Comparison of ENCODE assay signal across 19 cellular contexts in the genomic region with DNA sequence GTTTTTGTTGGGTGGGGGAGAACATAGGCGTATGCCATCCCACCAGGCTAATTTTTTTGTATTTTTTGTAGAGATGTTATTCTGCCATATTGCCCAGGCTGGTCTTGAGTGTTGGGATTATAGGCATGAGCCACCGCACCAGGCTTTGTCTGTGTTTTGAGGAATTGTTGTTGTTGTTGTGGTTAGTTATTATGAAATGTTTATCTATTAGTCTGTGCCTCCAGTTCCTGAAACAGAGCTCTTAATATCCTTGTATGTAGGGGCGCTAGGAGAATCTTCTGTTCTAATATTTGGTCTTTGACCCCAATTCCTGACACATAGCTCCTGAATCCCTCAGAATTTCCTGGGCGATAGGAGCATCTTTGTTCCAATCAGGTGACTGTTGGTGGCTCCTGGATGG. TPM values are rescaled to one million over a fixed set of nuclear protein-coding genes. Genes with fewer than 3 reads are reported as not detected.
A peak's percentile ranks its signal among the peaks of the same experiment; 100 is the strongest.
DNase-seq lines count a peak whose midpoint lies in the region; ATAC-seq and TF ChIP-seq lines count a peak whose summit lies in the region.
"Had no signal": no experiment of that assay in that cellular context is flagged by ENCODE, and none has a peak within 500 bp of the region (broad histone marks: within the 10 kb centered on the region; RNA-seq: fewer than 3 reads in every experiment).

No MANE protein-coding gene starts in this region.

- H3K4me3 ChIP-seq in AG04450 (ENCODE audit: low read depth, low read length): no peak overlapping the region
- H3K4me3 ChIP-seq in BLaER1 treated with 17β-estradiol and CSF1 and Interleukin-3, amounts not matched to agents 10 nM and 100 nM: no peak overlapping the region
- no peak overlapping the region for H3K4me3 ChIP-seq in IMR-90 (ENCODE audit: insufficient read depth, low read depth, low read length)
- H3K4me3 ChIP-seq in mesendoderm (ENCODE audit: low read length): no peak overlapping the region
- no peak overlapping the region for H3K4me3 ChIP-seq in brain microvascular endothelial cell (ENCODE audit: low read depth, low read length)
- H3K4me3 ChIP-seq: GM12878, GM23338, HAP-1 had no signal

- dilution Hi-C loops in IMR-90 (cut with HindIII; ENCODE audit: low sequenced_read_pairs, unreplicated experiment): no loop called here

- TF ChIP-seq CTCF in AG04450 (IDR thresholded peaks at IDR 0.05; ENCODE audit: low read depth, low read length): no peak
- no peak for TF ChIP-seq CTCF in IMR-90 (conservative IDR thresholded peaks at IDR 0.05; ENCODE audit: low read depth, low read length)
- no peak for TF ChIP-seq CTCF in brain microvascular endothelial cell (IDR thresholded peaks at IDR 0.05; ENCODE audit: low read depth, low read length, missing control alignments)

- TF ChIP-seq RAD21 in IMR-90 (IDR thresholded peaks at IDR 0.05; ENCODE audit: low read length): no peak

- H3K14ac ChIP-seq in IMR-90 (replicated peaks; ENCODE audit: low read depth, low read length): no peak overlapping the region

- no peak overlapping the region for H2BK5ac ChIP-seq in IMR-90 (ENCODE audit: low read depth, low read length, poor library complexity, severe bottlenecking)
- H2BK5ac ChIP-seq in mesendoderm (ENCODE audit: low read length): no peak overlapping the region

- peaks cover 10 to 99% (median 71%) of the 10 kb centered on the region in 10 experiments for H3K4me1 ChIP-seq in BLaER1 treated with 17β-estradiol and CSF1 and Interleukin-3, amounts not matched to agents 10 nM and 100 nM
- H3K4me1 ChIP-seq in IMR-90 (ENCODE audit: control insufficient read depth, insufficient read depth, low read length): peaks cover 22% of the 10 kb centered on the region
- no peaks in the 10 kb centered on the region for H3K4me1 ChIP-seq in mesendoderm (ENCODE audit: control insufficient read depth, low read depth, low read length)
- H3K4me1 ChIP-seq: BE2C had no signal

- H3K56ac ChIP-seq in IMR-90 (ENCODE audit: extremely low read depth, insufficient read depth, low read length) (no peak overlapping the region), mesendoderm (ENCODE audit: low read length) (no peak overlapping the region)

- H3K23ac ChIP-seq in IMR-90 (ENCODE audit: low read depth, low read length): no peak overlapping the region
- H3K23ac ChIP-seq in mesendoderm (ENCODE audit: low read length): no peak overlapping the region

- H3K4ac ChIP-seq in IMR-90 (ENCODE audit: low read depth, low read length): peak overlapping the region; percentile 1
- H3K4ac ChIP-seq in mesendoderm (ENCODE audit: low read depth, low read length): peak overlapping the region; percentile 12

- WGBS in IMR-90 (ENCODE audit: extremely low coverage in 2 of 2, insufficient read length in 1 of 2), 2 experiments: no CpG with 5 or more reads among the region's 4 CpGs
- no CpG with 5 or more reads among the region's 4 CpGs for WGBS in mesendoderm (ENCODE audit: extremely low coverage, insufficient coverage, low lambda C conversion rate)

- H4K5ac ChIP-seq in IMR-90 (ENCODE audit: low read depth, low read length) (no peak overlapping the region), mesendoderm (ENCODE audit: low read length) (no peak overlapping the region)

- peaks cover 13% of the 10 kb centered on the region for H3K9me1 ChIP-seq in IMR-90 (ENCODE audit: insufficient read depth, low read length)

- H3K4me2 ChIP-seq in BLaER1 treated with 17β-estradiol and CSF1 and Interleukin-3, amounts not matched to agents 10 nM and 100 nM: peak overlapping the region in 7 of 11 experiments; percentile 11 to 94 (median 67); a peak in 13 of 22 replicates
- no peak overlapping the region for H3K4me2 ChIP-seq in IMR-90 (ENCODE audit: low read depth, low read length)
- no peak overlapping the region for H3K4me2 ChIP-seq in mesendoderm (ENCODE audit: low read length)
- H3K4me2 ChIP-seq: GM23338 had no signal

- H3K9ac ChIP-seq in BLaER1 treated with 17β-estradiol and CSF1 and Interleukin-3, amounts not matched to agents 10 nM and 100 nM: no peak overlapping the region; a peak in 2 of 22 replicates
- H3K9ac ChIP-seq in IMR-90 (ENCODE audit: low read depth, low read length): no peak overlapping the region
- no peak overlapping the region for H3K9ac ChIP-seq in mesendoderm (ENCODE audit: low read length)

- H3K79me1 ChIP-seq in IMR-90 (ENCODE audit: low read depth in 1 of 2, low read length in 2 of 2): peaks cover 0 to 17% of the 10 kb centered on the region in 2 experiments; a peak in 1 of 4 replicates
- no peaks in the 10 kb centered on the region for H3K79me1 ChIP-seq in mesendoderm (ENCODE audit: low read length)

- peak overlapping the region; percentile 69 for H2AK9ac ChIP-seq in IMR-90 (replicated peaks; ENCODE audit: low read depth, low read length, poor library complexity)

- H3K27ac ChIP-seq in AG04450 (ENCODE audit: low read depth, low read length): peak overlapping the region; percentile 2
- peak overlapping the region in 5 of 11 experiments; percentile 32 to 99 (median 72); a peak in 7 of 22 replicates for H3K27ac ChIP-seq in BLaER1 treated with 17β-estradiol and CSF1 and Interleukin-3, amounts not matched to agents 10 nM and 100 nM
- no peak overlapping the region for H3K27ac ChIP-seq in IMR-90 (ENCODE audit: insufficient read depth, low read length)
- no peak overlapping the region for H3K27ac ChIP-seq in mesendoderm (ENCODE audit: low read depth, low read length)
- H3K27ac ChIP-seq in brain microvascular endothelial cell: no peak overlapping the region

- no peak overlapping the region for H4K8ac ChIP-seq in IMR-90 (ENCODE audit: low read depth in 2 of 2, low read length in 2 of 2)
- no peak overlapping the region for H4K8ac ChIP-seq in mesendoderm (ENCODE audit: low read depth, low read length)

- H4K20me1 ChIP-seq in BLaER1 treated with 17β-estradiol and CSF1 and Interleukin-3, amounts not matched to agents 10 nM and 100 nM: no peaks in the 10 kb centered on the region
- H4K20me1 ChIP-seq in IMR-90 (ENCODE audit: insufficient read depth, low read length): no peaks in the 10 kb centered on the region

- no peaks in the 10 kb centered on the region for H3K36me3 ChIP-seq in BLaER1 treated with 17β-estradiol and CSF1 and Interleukin-3, amounts not matched to agents 10 nM and 100 nM
- H3K36me3 ChIP-seq in IMR-90 (ENCODE audit: control insufficient read depth, insufficient read depth, low read length) (no peaks in the 10 kb centered on the region), mesendoderm (ENCODE audit: control insufficient read depth, insufficient read depth, low read length) (no peaks in the 10 kb centered on the region), brain microvascular endothelial cell (replicated peaks) (no peaks in the 10 kb centered on the region)
- H3K36me3 ChIP-seq: BE2C, HAP-1 had no signal

- in situ Hi-C loops in IMR-90 (cut with MboI; ENCODE audit: low sequenced_read_pairs) (no loop called here), brain microvascular endothelial cell (cut with HindIII; ENCODE audit: low pct_ligation_motif_present, low sequenced_read_pairs) (no loop called here)

- peak overlapping the region; percentile 14 for H2BK20ac ChIP-seq in IMR-90 (ENCODE audit: low read depth, low read length)

- POLR2A ChIA-PET in AG04450 (lab: Yijun Ruan, JAX): no interaction called here
- POLR2A ChIA-PET in IMR-90 (lab: Charles Lee; ENCODE audit: unreplicated experiment): no interaction called here

- no peak for TF ChIP-seq POLR2A in IMR-90 (IDR thresholded peaks at IDR 0.05; ENCODE audit: low read depth, low read length)

- no peaks in the 10 kb centered on the region for H3K27me3 ChIP-seq in AG04450 (ENCODE audit: control insufficient read depth, insufficient read depth, low read length)
- peaks cover 0 to under 1% (median 0%) of the 10 kb centered on the region in 11 experiments; a peak in 1 of 22 replicates for H3K27me3 ChIP-seq in BLaER1 treated with 17β-estradiol and CSF1 and Interleukin-3, amounts not matched to agents 10 nM and 100 nM
- no peaks in the 10 kb centered on the region for H3K27me3 ChIP-seq in IMR-90 (ENCODE audit: control insufficient read depth, insufficient read depth, low read length)
- H3K27me3 ChIP-seq in mesendoderm (ENCODE audit: insufficient read depth, low read length, poor library complexity): no peaks in the 10 kb centered on the region
- H3K27me3 ChIP-seq in brain microvascular endothelial cell (replicated peaks): no peaks in the 10 kb centered on the region

- H3K9me3 ChIP-seq in AG04450 (ENCODE audit: control insufficient read depth, insufficient read depth, low read length) (no peaks in the 10 kb centered on the region), IMR-90 (ENCODE audit: control insufficient read depth, insufficient read depth, low read length) (no peaks in the 10 kb centered on the region)
- H3K9me3 ChIP-seq in BLaER1 treated with 17β-estradiol and CSF1 and Interleukin-3, amounts not matched to agents 10 nM and 100 nM (replicated peaks in 1 of 11): no peaks in the 10 kb centered on the region
- H3K9me3 ChIP-seq: BE2C, HAP-1 had no signal

- no peak for ATAC-seq in IMR-90 (ENCODE audit: low read depth)
- ATAC-seq: GM12878, GM23338 had no signal

- CTCF ChIA-PET in AG04450 (lab: Charles Lee) (interaction anchor here (0.5 kb wide), 1 partner anchor 236 kb away, joined by 4 read pairs; no protein-coding TSS in a partner anchor), IMR-90 (lab: Yijun Ruan, JAX) (no interaction called here)

- H3K79me2 ChIP-seq in mesendoderm (ENCODE audit: control insufficient read depth, insufficient read depth, low read length): no peaks in the 10 kb centered on the region

- intact Hi-C loops in IMR-90 (cut with micrococcal nuclease): loop anchor here (10.0 kb wide), 1 partner anchor 408 kb away; no protein-coding TSS in a partner anchor

- H3K18ac ChIP-seq in IMR-90 (ENCODE audit: low read depth, low read length) (peak overlapping the region; percentile 33; the same call in 1 of the 2 replicates), mesendoderm (ENCODE audit: low read length) (no peak overlapping the region)

- H2BK120ac ChIP-seq in IMR-90 (ENCODE audit: low read depth, low read length) (peak overlapping the region; percentile 39), mesendoderm (ENCODE audit: low read depth, low read length) (no peak overlapping the region)

- H2BK15ac ChIP-seq in IMR-90 (ENCODE audit: low read depth, low read length) (peak overlapping the region; percentile 91; the same call in 2 of the 3 replicates), mesendoderm (replicated peaks; ENCODE audit: low read depth) (no peak overlapping the region)

- no peak for DNase-seq in AG04450 (ENCODE audit: low read depth, low spot score)
- no peak for DNase-seq in IMR-90
- no peak for DNase-seq in mesendoderm
- no peak for DNase-seq in putamen (ENCODE audit: low spot score)
- no peak for DNase-seq in occipital lobe (lab: John Stamatoyannopoulos, UW)
- DNase-seq in brain microvascular endothelial cell: no peak
- DNase-seq: BE2C; C1 segment of cervical spinal cord; CD4-positive, alpha-beta T cell; CD8-positive, alpha-beta memory T cell; DMS 273 treated with DMSO at 0.1 percent for 48 hours; DMS79; EL; GDM1; HFFc6 had no signal

- H2AFZ ChIP-seq in IMR-90 (replicated peaks; ENCODE audit: low read length, poor library complexity): no peak overlapping the region
- H2AFZ ChIP-seq: GM23338 had no signal

- H4K91ac ChIP-seq in IMR-90 (ENCODE audit: insufficient read depth, low read depth, low read length): peak overlapping the region; percentile 69

- no TSS peak for BruUV-seq in IMR-90 (replicated peaks; lab: Mats Ljungman, UMichigan)

- H2AK5ac ChIP-seq in IMR-90 (ENCODE audit: low read depth, low read length) (peak overlapping the region; percentile 35), mesendoderm (ENCODE audit: low read length) (no peak overlapping the region)

RNA-seq across cellular contexts. Expression of a gene that starts 5.6 kb away (rescaled TPM):
- 19.3 and 21.7 TPM in 2 replicates for polyA plus RNA-seq in AG04450 (2011; rRNA removed)
- polyA minus RNA-seq in AG04450 (2011; rRNA and poly(A)+ RNA removed): 31.4 and 33.0 TPM in 2 replicates
- 12.7 and 16.4 TPM in 2 replicates for total RNA-seq in IMR-90 (2012; rRNA removed)
- 22.4 and 36.9 TPM in 2 replicates for polyA plus RNA-seq in IMR-90 (2012; rRNA removed)
- polyA plus RNA-seq in IMR-90 (2012; cell fraction: cytosol; rRNA removed): 18.2 and 24.6 TPM in 2 replicates
- polyA plus RNA-seq in IMR-90 (2012; cell fraction: nucleus; rRNA removed; ENCODE audit: low replicate concordance): 41.2 and 51.8 TPM in 2 replicates
- polyA plus RNA-seq in mesendoderm (2013, experiment 1 of 2): 11.4 TPM
- polyA plus RNA-seq in mesendoderm (2013, experiment 2 of 2): 11.4 TPM
- total RNA-seq in occipital lobe: 2.2 TPM

Comparison
In these comparisons a context has a peak if more than half of its experiments do, and no peak if none do; other contexts are left out.
1. H3K4me2 ChIP-seq: peak in BLaER1 treated with 17β-estradiol and CSF1 and Interleukin-3, amounts not matched to agents 10 nM and 100 nM (7 of 11); none in IMR-90 (single experiment) and mesendoderm (single experiment).